ENCODE assay signal across 1 cellular context in the genomic region with DNA sequence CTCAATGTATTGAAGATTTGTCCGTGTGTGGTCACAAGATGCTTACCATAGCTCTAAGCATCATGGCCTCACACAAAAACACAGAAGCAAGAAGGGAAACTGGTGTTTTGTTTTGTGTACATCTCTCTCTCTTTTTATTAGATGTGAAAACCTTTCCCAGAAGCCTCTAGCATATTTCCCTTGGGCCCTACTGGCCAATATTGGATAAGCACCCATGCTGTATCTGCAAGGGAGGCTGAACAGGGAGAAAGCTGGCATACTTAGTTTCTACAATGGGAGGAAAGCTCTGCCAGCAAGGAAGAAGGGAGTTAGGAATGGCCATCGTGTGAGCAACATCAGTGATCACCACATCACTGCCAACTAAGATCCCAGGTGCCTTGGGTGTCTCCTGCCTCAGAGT.
TF ChIP-seq lines count a peak whose summit lies in the region.

No MANE protein-coding gene starts in this region.

TF ChIP-seq in WTC11, 78 proteins besides CTCF, POLR2A, EP300 and RAD21 (continued from another document):
- TF ChIP-seq, protein P1, sequence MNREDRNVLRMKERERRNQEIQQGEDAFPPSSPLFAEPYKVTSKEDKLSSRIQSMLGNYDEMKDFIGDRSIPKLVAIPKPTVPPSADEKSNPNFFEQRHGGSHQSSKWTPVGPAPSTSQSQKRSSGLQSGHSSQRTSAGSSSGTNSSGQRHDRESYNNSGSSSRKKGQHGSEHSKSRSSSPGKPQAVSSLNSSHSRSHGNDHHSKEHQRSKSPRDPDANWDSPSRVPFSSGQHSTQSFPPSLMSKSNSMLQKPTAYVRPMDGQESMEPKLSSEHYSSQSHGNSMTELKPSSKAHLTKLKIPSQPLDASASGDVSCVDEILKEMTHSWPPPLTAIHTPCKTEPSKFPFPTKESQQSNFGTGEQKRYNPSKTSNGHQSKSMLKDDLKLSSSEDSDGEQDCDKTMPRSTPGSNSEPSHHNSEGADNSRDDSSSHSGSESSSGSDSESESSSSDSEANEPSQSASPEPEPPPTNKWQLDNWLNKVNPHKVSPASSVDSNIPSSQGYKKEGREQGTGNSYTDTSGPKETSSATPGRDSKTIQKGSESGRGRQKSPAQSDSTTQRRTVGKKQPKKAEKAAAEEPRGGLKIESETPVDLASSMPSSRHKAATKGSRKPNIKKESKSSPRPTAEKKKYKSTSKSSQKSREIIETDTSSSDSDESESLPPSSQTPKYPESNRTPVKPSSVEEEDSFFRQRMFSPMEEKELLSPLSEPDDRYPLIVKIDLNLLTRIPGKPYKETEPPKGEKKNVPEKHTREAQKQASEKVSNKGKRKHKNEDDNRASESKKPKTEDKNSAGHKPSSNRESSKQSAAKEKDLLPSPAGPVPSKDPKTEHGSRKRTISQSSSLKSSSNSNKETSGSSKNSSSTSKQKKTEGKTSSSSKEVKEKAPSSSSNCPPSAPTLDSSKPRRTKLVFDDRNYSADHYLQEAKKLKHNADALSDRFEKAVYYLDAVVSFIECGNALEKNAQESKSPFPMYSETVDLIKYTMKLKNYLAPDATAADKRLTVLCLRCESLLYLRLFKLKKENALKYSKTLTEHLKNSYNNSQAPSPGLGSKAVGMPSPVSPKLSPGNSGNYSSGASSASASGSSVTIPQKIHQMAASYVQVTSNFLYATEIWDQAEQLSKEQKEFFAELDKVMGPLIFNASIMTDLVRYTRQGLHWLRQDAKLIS (CRISPR knock-in tag; IDR thresholded peaks at IDR 0.05; ENCODE audit: borderline replicate concordance): no peak
- TF ChIP-seq, protein P2, sequence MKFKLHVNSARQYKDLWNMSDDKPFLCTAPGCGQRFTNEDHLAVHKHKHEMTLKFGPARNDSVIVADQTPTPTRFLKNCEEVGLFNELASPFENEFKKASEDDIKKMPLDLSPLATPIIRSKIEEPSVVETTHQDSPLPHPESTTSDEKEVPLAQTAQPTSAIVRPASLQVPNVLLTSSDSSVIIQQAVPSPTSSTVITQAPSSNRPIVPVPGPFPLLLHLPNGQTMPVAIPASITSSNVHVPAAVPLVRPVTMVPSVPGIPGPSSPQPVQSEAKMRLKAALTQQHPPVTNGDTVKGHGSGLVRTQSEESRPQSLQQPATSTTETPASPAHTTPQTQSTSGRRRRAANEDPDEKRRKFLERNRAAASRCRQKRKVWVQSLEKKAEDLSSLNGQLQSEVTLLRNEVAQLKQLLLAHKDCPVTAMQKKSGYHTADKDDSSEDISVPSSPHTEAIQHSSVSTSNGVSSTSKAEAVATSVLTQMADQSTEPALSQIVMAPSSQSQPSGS (CRISPR knock-in tag; IDR thresholded peaks at IDR 0.05; ENCODE audit: borderline replicate concordance, low read depth): no peak
- no peak for TF ChIP-seq TP53 (CRISPR knock-in tag; IDR thresholded peaks at IDR 0.05)
- TF ChIP-seq, protein P3, sequence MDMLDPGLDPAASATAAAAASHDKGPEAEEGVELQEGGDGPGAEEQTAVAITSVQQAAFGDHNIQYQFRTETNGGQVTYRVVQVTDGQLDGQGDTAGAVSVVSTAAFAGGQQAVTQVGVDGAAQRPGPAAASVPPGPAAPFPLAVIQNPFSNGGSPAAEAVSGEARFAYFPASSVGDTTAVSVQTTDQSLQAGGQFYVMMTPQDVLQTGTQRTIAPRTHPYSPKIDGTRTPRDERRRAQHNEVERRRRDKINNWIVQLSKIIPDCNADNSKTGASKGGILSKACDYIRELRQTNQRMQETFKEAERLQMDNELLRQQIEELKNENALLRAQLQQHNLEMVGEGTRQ (CRISPR knock-in tag; IDR thresholded peaks at IDR 0.05): no peak
